27 cellular contexts compared by ENCODE assay signal in the genomic region with DNA sequence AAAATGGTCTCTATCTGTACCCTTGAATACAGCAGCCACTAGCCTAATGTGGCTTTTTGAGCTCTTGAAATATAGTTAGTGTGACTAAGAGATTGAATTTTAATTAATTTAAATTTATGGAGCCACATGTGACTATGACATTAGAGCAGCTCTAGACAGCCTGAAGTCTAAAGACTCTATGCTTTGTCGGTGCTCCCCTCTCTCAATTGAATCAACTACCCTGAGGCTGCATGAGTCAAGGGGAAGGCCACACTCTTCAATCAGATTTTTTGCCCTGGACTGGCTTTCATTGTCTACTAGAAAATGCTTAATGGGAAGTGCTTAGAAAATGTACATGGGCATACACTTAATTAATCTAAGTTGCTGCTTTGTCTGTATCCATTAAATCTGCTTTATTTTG. TPM values are rescaled to one million over a fixed set of nuclear protein-coding genes. Genes with fewer than 3 reads are reported as not detected.
DNase-seq lines count a peak whose midpoint lies in the region; ATAC-seq, FAIRE-seq and TF ChIP-seq lines count a peak whose summit lies in the region.
"Had no signal": no experiment of that assay in that cellular context is flagged by ENCODE, and none has a peak within 500 bp of the region (broad histone marks: within the 10 kb centered on the region; RNA-seq: fewer than 3 reads in every experiment).

No MANE protein-coding gene starts in this region.

- ATAC-seq in SK-N-SH treated with all-trans-retinoic acid at 6 μM for 48 hours: no peak

- no peaks in the 10 kb centered on the region for H3K4me1 Mint-ChIP-seq in astrocyte (ENCODE audit: low read depth, unreplicated experiment)
- H3K4me1 Mint-ChIP-seq: CD4-positive, CD25-positive, alpha-beta regulatory T cell had no signal

- no peaks in the 10 kb centered on the region for H3K9me3 ChIP-seq in SK-N-SH
- H3K9me3 ChIP-seq in astrocyte (ENCODE audit: insufficient read depth, low read depth, low read length): no peaks in the 10 kb centered on the region
- no peaks in the 10 kb centered on the region for H3K9me3 ChIP-seq in A673 (ENCODE audit: low read depth, low read length, poor library complexity, severe bottlenecking)
- H3K9me3 ChIP-seq: BLaER1, HAP-1, Peyer's patch, SJCRH30 had no signal

- DNase-seq in SK-N-SH (peak; percentile 19), astrocyte (ENCODE audit: low read depth) (no peak), foreskin melanocyte (peak; percentile 76), NCI-H2107 (lab: John Stamatoyannopoulos, UW) (no peak), RWPE1 (ENCODE audit: low spot score) (no peak), A673 (ENCODE audit: low spot score) (no peak)
- DNase-seq: ACHN; CD4-positive, CD25-positive, alpha-beta regulatory T cell; GOT3; IMR-90; KG1; NCI-H1048; NCI-H1417; NCI-H1694; NCI-H2029 treated with DMSO at 0.1 percent for 48 hours; NCI-H2171; NCI-H226; NCI-H510A; NCI-H69; Peyer's patch; SJCRH30 had no signal

- no peak for TF ChIP-seq RAD21 in SK-N-SH (IDR thresholded peaks at IDR 0.05; ENCODE audit: low read length)

- no peak overlapping the region for H3K4me3 Mint-ChIP-seq in astrocyte (ENCODE audit: unreplicated experiment)
- H3K4me3 Mint-ChIP-seq: CD4-positive, CD25-positive, alpha-beta regulatory T cell had no signal

- H3K9ac ChIP-seq in SK-N-SH (no peak overlapping the region), astrocyte (ENCODE audit: low read length) (no peak overlapping the region)
- H3K9ac ChIP-seq: BLaER1 had no signal

- H3K9me2 ChIP-seq in SK-N-SH: no peaks in the 10 kb centered on the region

- H3K4me2 ChIP-seq in SK-N-SH: no peak overlapping the region
- H3K4me2 ChIP-seq in astrocyte (ENCODE audit: low read length): no peak overlapping the region
- H3K4me2 ChIP-seq: BLaER1 had no signal

- H4K20me1 ChIP-seq in SK-N-SH (ENCODE audit: insufficient read depth): no peaks in the 10 kb centered on the region
- H4K20me1 ChIP-seq in astrocyte (ENCODE audit: insufficient read depth, low read length): no peaks in the 10 kb centered on the region
- H4K20me1 ChIP-seq: BLaER1 had no signal

- no peaks in the 10 kb centered on the region for H3K36me3 Mint-ChIP-seq in astrocyte (ENCODE audit: low read depth, unreplicated experiment)
- H3K36me3 Mint-ChIP-seq: CD4-positive, CD25-positive, alpha-beta regulatory T cell had no signal

- no peak for TF ChIP-seq CTCF in SK-N-SH (IDR thresholded peaks at IDR 0.05)
- no peak for TF ChIP-seq CTCF in astrocyte (IDR thresholded peaks at IDR 0.05; ENCODE audit: insufficient read depth, low read depth, low read length)
- TF ChIP-seq CTCF in RWPE1 (conservative IDR thresholded peaks at IDR 0.05; ENCODE audit: low read depth): no peak
- no peak for TF ChIP-seq CTCF in A673 (conservative IDR thresholded peaks at IDR 0.05; ENCODE audit: low read depth, low read length)

- WGBS in SK-N-SH (ENCODE audit: low lambda C conversion rate): 0% methylated on average over 1 of the region's 1 CpG

- peak; percentile 86 for FAIRE-seq in astrocyte (lab: Jason Lieb, UNC)
- FAIRE-seq: D721Med, GM18507 had no signal

- CTCF ChIA-PET in SK-N-SH (lab: Yijun Ruan, JAX): interaction anchor here (1.1 to 1.3 kb wide), 2 partner anchors 16 to 23 kb away, joined by 3 to 4 read pairs; no protein-coding TSS in a partner anchor
- CTCF ChIA-PET in RWPE1 (lab: Yijun Ruan, JAX): no interaction called here
- CTCF ChIA-PET in A673 (lab: Charles Lee): no interaction called here

- H3K79me2 ChIP-seq in SK-N-SH (ENCODE audit: insufficient read depth) (no peaks in the 10 kb centered on the region), astrocyte (ENCODE audit: insufficient read depth, low read length) (no peaks in the 10 kb centered on the region)

- H3K36me3 ChIP-seq in SK-N-SH (replicated peaks in 1 of 2; ENCODE audit: control insufficient read depth in 1 of 2, insufficient read depth in 2 of 2, low read length in 1 of 2): no peaks in the 10 kb centered on the region
- no peaks in the 10 kb centered on the region for H3K36me3 ChIP-seq in astrocyte (ENCODE audit: insufficient read depth, low read length)
- H3K36me3 ChIP-seq in A673 (ENCODE audit: insufficient read depth, low read length, poor library complexity, severe bottlenecking): no peaks in the 10 kb centered on the region
- H3K36me3 ChIP-seq: BLaER1, HAP-1, Peyer's patch, SJCRH30 had no signal

- H3K9me3 Mint-ChIP-seq in astrocyte (ENCODE audit: unreplicated experiment): no peaks in the 10 kb centered on the region

- H3K27ac ChIP-seq in SK-N-SH (ENCODE audit: low read depth in 2 of 2, low read length in 1 of 2) (peak overlapping the region in 1 of 2 experiments; percentile 64; a peak in 1 of 4 replicates), astrocyte (ENCODE audit: low read depth, low read length) (no peak overlapping the region), RWPE1 (no peak overlapping the region), A673 (ENCODE audit: low read depth, low read length, poor library complexity, severe bottlenecking) (no peak overlapping the region)
- H3K27ac ChIP-seq: 22Rv1, BLaER1, Peyer's patch, SJCRH30 had no signal

- peaks cover 4% of the 10 kb centered on the region; the same call in 1 of the 2 replicates for H3K27me3 ChIP-seq in SK-N-SH (ENCODE audit: insufficient read depth)
- H3K27me3 ChIP-seq in astrocyte (ENCODE audit: insufficient read depth, low read length): no peaks in the 10 kb centered on the region
- no peaks in the 10 kb centered on the region for H3K27me3 ChIP-seq in A673 (replicated peaks; ENCODE audit: insufficient read depth, low read depth, low read length, poor library complexity)
- H3K27me3 ChIP-seq: Peyer's patch, SJCRH30 had no signal

- no peak for TF ChIP-seq EP300 in SK-N-SH (IDR thresholded peaks at IDR 0.05; ENCODE audit: borderline replicate concordance in 1 of 2, low read depth in 1 of 2, low read length in 1 of 2)

- H3K27me3 Mint-ChIP-seq in astrocyte (ENCODE audit: low read depth, unreplicated experiment): peaks cover 4% of the 10 kb centered on the region

- POLR2A ChIA-PET in SK-N-SH (lab: Yijun Ruan, JAX): no interaction called here
- POLR2A ChIA-PET in RWPE1 (lab: Yijun Ruan, JAX; ENCODE audit: low non-redundant PET): no interaction called here
- POLR2A ChIA-PET in A673 (lab: Charles Lee; ENCODE audit: low non-redundant PET): no interaction called here

- H3F3A ChIP-seq in SK-N-SH (replicated peaks; ENCODE audit: insufficient read depth): no peaks in the 10 kb centered on the region

- H3K27ac Mint-ChIP-seq in astrocyte (ENCODE audit: unreplicated experiment): no peak overlapping the region
- H3K27ac Mint-ChIP-seq: CD4-positive, CD25-positive, alpha-beta regulatory T cell had no signal

- peaks cover 0 to 3% of the 10 kb centered on the region in 2 experiments; a peak in 1 of 4 replicates for H3K4me1 ChIP-seq in SK-N-SH (ENCODE audit: control insufficient read depth in 1 of 2, insufficient read depth in 2 of 2, low read depth in 1 of 2, low read length in 1 of 2)
- no peaks in the 10 kb centered on the region for H3K4me1 ChIP-seq in astrocyte (ENCODE audit: insufficient read depth, low read length)
- no peaks in the 10 kb centered on the region for H3K4me1 ChIP-seq in A673 (ENCODE audit: insufficient read depth, low read length, poor library complexity, severe bottlenecking)
- H3K4me1 ChIP-seq: BLaER1, HAP-1, Peyer's patch, SJCRH30 had no signal

- H3K4me3 ChIP-seq in SK-N-SH (ENCODE audit: low read depth in 2 of 2, low read length in 1 of 2) (no peak overlapping the region), astrocyte (ENCODE audit: insufficient read depth, low read depth, low read length) (no peak overlapping the region), A673 (ENCODE audit: low read depth, low read length, poor library complexity, severe bottlenecking) (no peak overlapping the region)
- H3K4me3 ChIP-seq: BLaER1, HAP-1, Peyer's patch, SJCRH30 had no signal

- intact Hi-C loops in A673 (cut with micrococcal nuclease; ENCODE audit: unreplicated experiment): no loop called here

- H2AFZ ChIP-seq in SK-N-SH (ENCODE audit: low read depth) (no peak overlapping the region), astrocyte (ENCODE audit: low read depth, low read length) (no peak overlapping the region)

- no TSS peak for BruUV-seq in A673 (replicated peaks; lab: Mats Ljungman, UMichigan)

TF ChIP-seq in SK-N-SH, 30 proteins besides CTCF, POLR2A, EP300 and RAD21 (continues in another document):
- no peak for TF ChIP-seq TCF12 (IDR thresholded peaks at IDR 0.05)
- TF ChIP-seq ELF1 (IDR thresholded peaks at IDR 0.05): no peak
- TF ChIP-seq FOSL2 (IDR thresholded peaks at IDR 0.05; ENCODE audit: borderline replicate concordance, low read depth): no peak
- TF ChIP-seq MEF2A (IDR thresholded peaks at IDR 0.05; ENCODE audit: borderline replicate concordance, low read depth): no peak
- TF ChIP-seq, protein P1, sequence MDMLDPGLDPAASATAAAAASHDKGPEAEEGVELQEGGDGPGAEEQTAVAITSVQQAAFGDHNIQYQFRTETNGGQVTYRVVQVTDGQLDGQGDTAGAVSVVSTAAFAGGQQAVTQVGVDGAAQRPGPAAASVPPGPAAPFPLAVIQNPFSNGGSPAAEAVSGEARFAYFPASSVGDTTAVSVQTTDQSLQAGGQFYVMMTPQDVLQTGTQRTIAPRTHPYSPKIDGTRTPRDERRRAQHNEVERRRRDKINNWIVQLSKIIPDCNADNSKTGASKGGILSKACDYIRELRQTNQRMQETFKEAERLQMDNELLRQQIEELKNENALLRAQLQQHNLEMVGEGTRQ (IDR thresholded peaks at IDR 0.05; ENCODE audit: borderline replicate concordance, low read depth, low read length): no peak

TF ChIP-seq in SK-N-SH treated with all-trans-retinoic acid at 6 μM for 48 hours, 23 proteins besides CTCF, POLR2A, EP300 and RAD21 (continues in another document):
- no peak for TF ChIP-seq RARB (CRISPR knock-in tag; IDR thresholded peaks at IDR 0.05)

RNA-seq across cellular contexts. Expression of a gene that starts 11.7 kb away (rescaled TPM):
- polyA plus RNA-seq in SK-N-SH (2012; rRNA removed): not detected in 2 replicates
- not detected in 2 replicates for polyA plus RNA-seq in SK-N-SH (2012; cell fraction: cytosol; rRNA removed)
- not detected in 2 replicates for polyA plus RNA-seq in SK-N-SH (2012; cell fraction: nucleus; rRNA removed)
- total RNA-seq in astrocyte: 0.07 TPM in 1 of 2 replicates, not detected in the other
- 0.11 TPM in 2 replicates for total RNA-seq in A673 (2021)
- total RNA-seq: CD4-positive, CD25-positive, alpha-beta regulatory T cell; IMR-90; SJCRH30 had no signal
- polyA plus RNA-seq: IMR-90 had no signal

RNA-seq across cellular contexts. Expression of a gene that starts 27.9 kb away (rescaled TPM):
- polyA plus RNA-seq in SK-N-SH (2012; rRNA removed): not detected in 2 replicates
- not detected in 2 replicates for polyA plus RNA-seq in SK-N-SH (2012; cell fraction: cytosol; rRNA removed)
- polyA plus RNA-seq in SK-N-SH (2012; cell fraction: nucleus; rRNA removed): not detected in 2 replicates
- not detected in 2 replicates for total RNA-seq in astrocyte
- total RNA-seq in A673 (2021): not detected in 2 replicates
- total RNA-seq: CD4-positive, CD25-positive, alpha-beta regulatory T cell; IMR-90; SJCRH30 had no signal
- polyA plus RNA-seq: CD4-positive, CD25-positive, alpha-beta regulatory T cell; IMR-90 had no signal

Comparison
In these comparisons a context has a peak if more than half of its experiments do, and no peak if none do; other contexts are left out.
1. DNase-seq: peak in SK-N-SH (single experiment) and foreskin melanocyte (single experiment); none in astrocyte (single experiment), NCI-H2107 (single experiment), RWPE1 (single experiment) and A673 (single experiment).